In genomic region chr11:114076974-114077373, GRCh38 we compare ENCODE assay signal across 9 cellular contexts. TPM values are rescaled to one million over a fixed set of nuclear protein-coding genes. Genes with fewer than 3 reads are reported as not detected.
DNase-seq lines count a peak whose midpoint lies in the region; ATAC-seq and TF ChIP-seq lines count a peak whose summit lies in the region.
"Had no signal": no experiment of that assay in that cellular context is flagged by ENCODE, and none has a peak within 500 bp of the region (broad histone marks: within the 10 kb centered on the region; RNA-seq: fewer than 3 reads in every experiment).

No MANE protein-coding gene starts in this region.

- peak overlapping the region; percentile 21 to 54 (median 50) for H3K4me3 ChIP-seq in gastrocnemius medialis

- intact Hi-C loops in gastrocnemius medialis (cut with DNase I; ENCODE audit: low total_unique reads) = no loop called here

- peaks cover 80% of the 10 kb centered on the region for H3K4me1 Mint-ChIP-seq in T-helper 2 cell treated with Interferon-gamma antibody and Interleukin-4, amounts not matched to agents 5 μg/mL and 100 μg/mL, for 36 hours (ENCODE audit: low read depth)
- peaks cover 71% of the 10 kb centered on the region for H3K4me1 Mint-ChIP-seq in activated naive CD8-positive, alpha-beta T cell treated with anti-CD3 and anti-CD28 coated beads, Interleukin-2, amount 10 ng/mL, durations not matched to agents 7 days and 5 days

- in situ Hi-C loops in gastrocnemius medialis (cut with MboI; ENCODE audit: low sequenced_read_pairs in 4 of 4) = no loop called here

- peaks cover 16% of the 10 kb centered on the region for H3K36me3 Mint-ChIP-seq in T-helper 2 cell treated with Interferon-gamma antibody and Interleukin-4, amounts not matched to agents 5 μg/mL and 100 μg/mL, for 36 hours (ENCODE audit: low read depth)
- H3K36me3 Mint-ChIP-seq in activated naive CD8-positive, alpha-beta T cell treated with anti-CD3 and anti-CD28 coated beads, Interleukin-2, amount 10 ng/mL, durations not matched to agents 7 days and 5 days = peaks cover 5% of the 10 kb centered on the region

- DNase-seq in T-helper 2 cell treated with Interferon-gamma antibody and Interleukin-4, amounts not matched to agents 5 μg/mL and 100 μg/mL, for 36 hours (ENCODE audit: low spot score) = no peak
- DNase-seq in T-helper 2 cell (no peak), NCI-H2081 (lab: John Stamatoyannopoulos, UW) (peak; percentile 63 to 85), gastrocnemius medialis (peak in 1 of 2 donors; percentile 11), 8988T (no peak), NK-92 (lab: John Stamatoyannopoulos, UW; ENCODE audit: unreplicated experiment) (no peak)
- no peak for DNase-seq in activated naive CD8-positive, alpha-beta T cell treated with anti-CD3 and anti-CD28 coated beads, Interleukin-2, amount 10 ng/mL, durations not matched to agents 7 days and 5 days

- no peaks in the 10 kb centered on the region for H3K9me3 Mint-ChIP-seq in T-helper 2 cell treated with Interferon-gamma antibody and Interleukin-4, amounts not matched to agents 5 μg/mL and 100 μg/mL, for 36 hours
- no peaks in the 10 kb centered on the region for H3K9me3 Mint-ChIP-seq in activated naive CD8-positive, alpha-beta T cell treated with anti-CD3 and anti-CD28 coated beads, Interleukin-2, amount 10 ng/mL, durations not matched to agents 7 days and 5 days

- POLR2A ChIA-PET in activated naive CD8-positive, alpha-beta T cell treated with anti-CD3 and anti-CD28 coated beads, Interleukin-2, amount 10 ng/mL, durations not matched to agents 7 days and 5 days (lab: Charles Lee) = no interaction called here

- no peak for ATAC-seq in activated naive CD8-positive, alpha-beta T cell treated with anti-CD3 and anti-CD28 coated beads, Interleukin-2, amount 10 ng/mL, durations not matched to agents 7 days and 5 days (ENCODE audit: low read depth)
- ATAC-seq in gastrocnemius medialis (no peak), GM21367 (IDR thresholded peaks at IDR 0.05; ENCODE audit: unreplicated experiment) (no peak)

- no peaks in the 10 kb centered on the region for H3K27me3 ChIP-seq in gastrocnemius medialis

- no peak for TF ChIP-seq POLR2A in gastrocnemius medialis (IDR thresholded peaks at IDR 0.05)

- H3K4me1 ChIP-seq in gastrocnemius medialis = peaks cover 95 to 98% of the 10 kb centered on the region in 2 donors

- H3K27ac Mint-ChIP-seq in T-helper 2 cell treated with Interferon-gamma antibody and Interleukin-4, amounts not matched to agents 5 μg/mL and 100 μg/mL, for 36 hours = peak overlapping the region; percentile 69
- peak overlapping the region; percentile 89 for H3K27ac Mint-ChIP-seq in activated naive CD8-positive, alpha-beta T cell treated with anti-CD3 and anti-CD28 coated beads, Interleukin-2, amount 10 ng/mL, durations not matched to agents 7 days and 5 days

- peak overlapping the region; percentile 94 to 99 (median 96) for H3K27ac ChIP-seq in gastrocnemius medialis
- H3K27ac ChIP-seq: parathyroid adenoma had no signal

- H3K36me3 ChIP-seq in gastrocnemius medialis = peaks cover 0 to 50% of the 10 kb centered on the region in 2 donors

- TF ChIP-seq CTCF in gastrocnemius medialis (IDR thresholded peaks at IDR 0.05 in 4 of 5, conservative IDR thresholded peaks at IDR 0.05 in 1 of 5) = no peak

- peaks cover 36% of the 10 kb centered on the region for H3K27me3 Mint-ChIP-seq in T-helper 2 cell treated with Interferon-gamma antibody and Interleukin-4, amounts not matched to agents 5 μg/mL and 100 μg/mL, for 36 hours (ENCODE audit: low read depth)
- peaks cover 12% of the 10 kb centered on the region for H3K27me3 Mint-ChIP-seq in activated naive CD8-positive, alpha-beta T cell treated with anti-CD3 and anti-CD28 coated beads, Interleukin-2, amount 10 ng/mL, durations not matched to agents 7 days and 5 days

- no peaks in the 10 kb centered on the region for H3K9me3 ChIP-seq in gastrocnemius medialis

- H3K4me3 Mint-ChIP-seq in T-helper 2 cell treated with Interferon-gamma antibody and Interleukin-4, amounts not matched to agents 5 μg/mL and 100 μg/mL, for 36 hours = peak overlapping the region; percentile 75
- H3K4me3 Mint-ChIP-seq in activated naive CD8-positive, alpha-beta T cell treated with anti-CD3 and anti-CD28 coated beads, Interleukin-2, amount 10 ng/mL, durations not matched to agents 7 days and 5 days = peak overlapping the region; percentile 84

RNA-seq across cellular contexts. Expression of gene ZBTB16, which starts 17.5 kb away (rescaled TPM):
- 10 to 100 TPM; 13.1 to 14.6 TPM for total RNA-seq in activated naive CD8-positive, alpha-beta T cell treated with anti-CD3 and anti-CD28 coated beads, Interleukin-2, amount 10 ng/mL, durations not matched to agents 7 days and 5 days
- total RNA-seq in gastrocnemius medialis = 100 to 1,000 TPM; 156 to 250 (median 196) TPM

Comparison
In these comparisons a context has a peak if more than half of its experiments do, and no peak if none do; other contexts are left out.
1. DNase-seq: peak in NCI-H2081 (2 of 2); none in T-helper 2 cell treated with Interferon-gamma antibody and Interleukin-4, amounts not matched to agents 5 μg/mL and 100 μg/mL, for 36 hours (single experiment), T-helper 2 cell (0 of 5), activated naive CD8-positive, alpha-beta T cell treated with anti-CD3 and anti-CD28 coated beads, Interleukin-2, amount 10 ng/mL, durations not matched to agents 7 days and 5 days (single experiment), 8988T (single experiment) and NK-92 (single experiment).
2. RNA of gene ZBTB16, which starts 17.5 kb away (total RNA-seq): 156 to 250 TPM in gastrocnemius medialis; 13.1 to 14.6 TPM in activated naive CD8-positive, alpha-beta T cell treated with anti-CD3 and anti-CD28 coated beads, Interleukin-2, amount 10 ng/mL, durations not matched to agents 7 days and 5 days; every median in the first group is over 10 times any median in the second.